ENCODE assay signal across 1 cellular context in the genomic region with DNA sequence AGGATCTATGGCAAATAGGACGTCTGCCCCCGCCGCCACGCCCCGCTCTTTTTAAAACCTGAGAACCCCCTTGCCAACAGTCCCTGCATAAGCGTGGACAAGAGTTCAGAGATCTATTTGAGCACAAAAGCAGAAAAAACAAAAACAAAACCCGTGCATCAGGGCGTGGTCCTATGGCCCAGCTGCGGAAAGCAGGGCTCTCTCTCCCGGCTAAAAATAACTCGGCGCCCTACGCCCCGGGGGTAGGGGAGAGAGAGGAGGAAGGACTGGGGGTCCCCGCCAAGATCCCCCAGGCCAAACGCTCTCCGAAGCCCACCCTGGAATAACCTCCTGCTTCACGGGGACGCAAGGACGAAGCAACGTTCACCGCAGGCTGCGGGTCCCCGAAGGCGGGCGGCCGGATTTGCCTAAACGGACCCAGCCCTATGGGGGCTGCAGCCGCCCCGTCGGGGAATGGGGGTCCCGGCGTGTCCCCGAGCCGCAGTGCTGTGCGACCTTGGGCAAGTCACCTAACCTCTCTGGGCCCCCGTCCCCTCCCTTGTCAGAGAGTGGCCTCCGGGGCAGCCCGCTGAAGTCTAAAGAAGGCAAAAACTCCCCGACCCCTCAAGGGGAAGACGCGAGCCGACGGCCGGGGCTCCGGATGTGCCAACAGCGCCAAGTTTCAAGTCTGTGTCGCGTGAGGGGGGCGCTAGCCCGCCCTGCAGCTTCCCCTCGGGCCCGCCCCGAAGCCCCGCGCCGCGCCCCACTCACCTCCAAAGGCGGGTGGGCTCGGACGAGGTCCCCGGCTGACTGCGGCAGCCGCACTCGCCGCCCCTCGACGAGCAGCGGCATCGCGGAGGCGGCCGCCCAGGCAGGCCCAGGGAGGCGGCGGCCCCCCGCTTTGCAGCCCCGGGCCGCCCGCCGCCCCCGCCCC.
TF ChIP-seq lines count a peak whose summit lies in the region.

No MANE protein-coding gene starts in this region.

TF ChIP-seq in HepG2, 621 proteins besides CTCF, POLR2A, EP300 and RAD21 (continued from another document and continues in another):
- TF ChIP-seq, protein P1, sequence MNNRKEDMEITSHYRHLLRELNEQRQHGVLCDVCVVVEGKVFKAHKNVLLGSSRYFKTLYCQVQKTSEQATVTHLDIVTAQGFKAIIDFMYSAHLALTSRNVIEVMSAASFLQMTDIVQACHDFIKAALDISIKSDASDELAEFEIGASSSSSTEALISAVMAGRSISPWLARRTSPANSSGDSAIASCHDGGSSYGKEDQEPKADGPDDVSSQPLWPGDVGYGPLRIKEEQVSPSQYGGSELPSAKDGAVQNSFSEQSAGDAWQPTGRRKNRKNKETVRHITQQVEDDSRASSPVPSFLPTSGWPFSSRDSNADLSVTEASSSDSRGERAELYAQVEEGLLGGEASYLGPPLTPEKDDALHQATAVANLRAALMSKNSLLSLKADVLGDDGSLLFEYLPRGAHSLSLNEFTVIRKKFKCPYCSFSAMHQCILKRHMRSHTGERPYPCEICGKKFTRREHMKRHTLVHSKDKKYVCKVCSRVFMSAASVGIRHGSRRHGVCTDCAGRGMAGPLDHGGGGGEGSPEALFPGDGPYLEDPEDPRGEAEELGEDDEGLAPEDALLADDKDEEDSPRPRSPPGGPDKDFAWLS (CRISPR knock-in tag; IDR thresholded peaks at IDR 0.05; ENCODE audit: borderline replicate concordance): 0 out of 2 replicates have a peak, but pooled peaks have one; percentile 16
- TF ChIP-seq ZNF563 (CRISPR knock-in tag; IDR thresholded peaks at IDR 0.05) (no peak; the same call in 1 of the 2 replicates), ZNF891 (CRISPR knock-in tag; IDR thresholded peaks at IDR 0.05) (peak; percentile 74; the same call in 1 of the 2 replicates), NRL (CRISPR knock-in tag; IDR thresholded peaks at IDR 0.05; ENCODE audit: borderline replicate concordance) (peak; percentile 88), GFI1 (CRISPR knock-in tag; IDR thresholded peaks at IDR 0.05; ENCODE audit: borderline replicate concordance) (peak; percentile 56; the same call in 1 of the 2 replicates), ZNF224 (CRISPR knock-in tag; IDR thresholded peaks at IDR 0.05) (0 out of 2 replicates have a peak, but pooled peaks have one; percentile 65), ZNF598 (CRISPR knock-in tag; IDR thresholded peaks at IDR 0.05; ENCODE audit: borderline replicate concordance) (peak; percentile 73; the same call in 1 of the 2 replicates), EED (CRISPR knock-in tag; IDR thresholded peaks at IDR 0.05) (peak; percentile 85), ZNF616 (CRISPR knock-in tag; IDR thresholded peaks at IDR 0.05; ENCODE audit: low read depth) (peak; percentile 23), ZNF34 (CRISPR knock-in tag; IDR thresholded peaks at IDR 0.05; ENCODE audit: borderline replicate concordance) (peak; percentile 79), MEIS1 (CRISPR knock-in tag; IDR thresholded peaks at IDR 0.05; ENCODE audit: borderline replicate concordance) (peak; percentile 81; the same call in 1 of the 2 replicates), RBM39 (IDR thresholded peaks at IDR 0.05; ENCODE audit: low read depth, low read length, poor library complexity, severe bottlenecking) (peak; percentile 44), RFX1 (IDR thresholded peaks at IDR 0.05) (no peak), ZNF619 (CRISPR knock-in tag; IDR thresholded peaks at IDR 0.05) (peak; percentile 74; the same call in 1 of the 2 replicates), ZMYM4 (CRISPR knock-in tag; IDR thresholded peaks at IDR 0.05) (0 out of 2 replicates have a peak, but pooled peaks have one; percentile 3), ZNF777 (CRISPR knock-in tag; IDR thresholded peaks at IDR 0.05) (peak; percentile 98), ZNF329 (CRISPR knock-in tag; IDR thresholded peaks at IDR 0.05; ENCODE audit: low read depth) (peak; percentile 13; the same call in 1 of the 2 replicates), SYNCRIP (IDR thresholded peaks at IDR 0.05; ENCODE audit: insufficient read depth, low read depth, low read length) (no peak), SNAI1 (CRISPR knock-in tag; IDR thresholded peaks at IDR 0.05; ENCODE audit: borderline replicate concordance) (0 out of 2 replicates have a peak, but pooled peaks have one; percentile 63), KLF13 (CRISPR knock-in tag; IDR thresholded peaks at IDR 0.05) (0 out of 2 replicates have a peak, but pooled peaks have one; percentile 36), PHF5A (CRISPR knock-in tag; IDR thresholded peaks at IDR 0.05; ENCODE audit: low read depth, unreplicated experiment) (no peak), PTBP1 (IDR thresholded peaks at IDR 0.05; ENCODE audit: low read depth, low read length, poor library complexity, severe bottlenecking) (peak; percentile 94)
- TF ChIP-seq, protein P2, sequence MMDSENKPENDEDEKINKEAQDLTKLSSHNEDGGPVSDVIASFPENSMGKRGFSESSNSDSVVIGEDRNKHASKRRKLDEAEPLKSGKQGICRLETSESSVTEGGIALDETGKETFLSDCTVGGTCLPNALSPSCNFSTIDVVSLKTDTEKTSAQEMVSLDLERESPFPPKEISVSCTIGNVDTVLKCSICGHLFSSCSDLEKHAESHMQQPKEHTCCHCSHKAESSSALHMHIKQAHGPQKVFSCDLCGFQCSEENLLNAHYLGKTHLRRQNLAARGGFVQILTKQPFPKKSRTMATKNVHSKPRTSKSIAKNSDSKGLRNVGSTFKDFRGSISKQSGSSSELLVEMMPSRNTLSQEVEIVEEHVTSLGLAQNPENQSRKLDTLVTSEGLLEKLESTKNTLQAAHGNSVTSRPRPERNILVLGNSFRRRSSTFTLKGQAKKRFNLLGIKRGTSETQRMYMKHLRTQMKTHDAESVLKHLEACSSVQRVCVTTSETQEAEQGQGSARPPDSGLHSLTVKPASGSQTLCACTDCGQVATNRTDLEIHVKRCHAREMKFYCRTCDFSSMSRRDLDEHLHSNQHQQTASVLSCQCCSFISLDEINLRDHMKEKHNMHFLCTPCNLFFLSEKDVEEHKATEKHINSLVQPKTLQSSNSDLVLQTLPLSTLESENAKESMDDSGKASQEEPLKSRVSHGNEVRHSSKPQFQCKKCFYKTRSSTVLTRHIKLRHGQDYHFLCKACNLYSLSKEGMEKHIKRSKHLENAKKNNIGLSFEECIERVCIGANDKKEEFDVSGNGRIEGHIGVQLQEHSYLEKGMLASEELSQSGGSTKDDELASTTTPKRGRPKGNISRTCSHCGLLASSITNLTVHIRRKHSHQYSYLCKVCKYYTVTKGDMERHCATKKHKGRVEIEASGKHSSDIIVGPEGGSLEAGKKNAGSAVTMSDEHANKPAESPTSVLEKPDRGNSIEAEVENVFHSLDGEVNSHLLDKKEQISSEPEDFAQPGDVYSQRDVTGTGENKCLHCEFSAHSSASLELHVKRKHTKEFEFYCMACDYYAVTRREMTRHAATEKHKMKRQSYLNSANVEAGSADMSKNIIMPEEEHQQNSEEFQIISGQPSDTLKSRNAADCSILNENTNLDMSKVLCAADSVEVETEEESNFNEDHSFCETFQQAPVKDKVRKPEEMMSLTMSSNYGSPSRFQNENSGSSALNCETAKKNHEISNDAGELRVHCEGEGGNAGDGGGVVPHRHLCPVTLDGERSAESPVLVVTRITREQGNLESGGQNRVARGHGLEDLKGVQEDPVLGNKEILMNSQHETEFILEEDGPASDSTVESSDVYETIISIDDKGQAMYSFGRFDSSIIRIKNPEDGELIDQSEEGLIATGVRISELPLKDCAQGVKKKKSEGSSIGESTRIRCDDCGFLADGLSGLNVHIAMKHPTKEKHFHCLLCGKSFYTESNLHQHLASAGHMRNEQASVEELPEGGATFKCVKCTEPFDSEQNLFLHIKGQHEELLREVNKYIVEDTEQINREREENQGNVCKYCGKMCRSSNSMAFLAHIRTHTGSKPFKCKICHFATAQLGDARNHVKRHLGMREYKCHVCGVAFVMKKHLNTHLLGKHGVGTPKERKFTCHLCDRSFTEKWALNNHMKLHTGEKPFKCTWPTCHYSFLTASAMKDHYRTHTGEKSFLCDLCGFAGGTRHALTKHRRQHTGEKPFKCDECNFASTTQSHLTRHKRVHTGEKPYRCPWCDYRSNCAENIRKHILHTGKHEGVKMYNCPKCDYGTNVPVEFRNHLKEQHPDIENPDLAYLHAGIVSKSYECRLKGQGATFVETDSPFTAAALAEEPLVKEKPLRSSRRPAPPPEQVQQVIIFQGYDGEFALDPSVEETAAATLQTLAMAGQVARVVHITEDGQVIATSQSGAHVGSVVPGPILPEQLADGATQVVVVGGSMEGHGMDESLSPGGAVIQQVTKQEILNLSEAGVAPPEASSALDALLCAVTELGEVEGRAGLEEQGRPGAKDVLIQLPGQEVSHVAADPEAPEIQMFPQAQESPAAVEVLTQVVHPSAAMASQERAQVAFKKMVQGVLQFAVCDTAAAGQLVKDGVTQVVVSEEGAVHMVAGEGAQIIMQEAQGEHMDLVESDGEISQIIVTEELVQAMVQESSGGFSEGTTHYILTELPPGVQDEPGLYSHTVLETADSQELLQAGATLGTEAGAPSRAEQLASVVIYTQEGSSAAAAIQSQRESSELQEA (CRISPR knock-in tag; IDR thresholded peaks at IDR 0.05; ENCODE audit: not compliant biosample characterization): peak; percentile 48
- TF ChIP-seq, protein P3, sequence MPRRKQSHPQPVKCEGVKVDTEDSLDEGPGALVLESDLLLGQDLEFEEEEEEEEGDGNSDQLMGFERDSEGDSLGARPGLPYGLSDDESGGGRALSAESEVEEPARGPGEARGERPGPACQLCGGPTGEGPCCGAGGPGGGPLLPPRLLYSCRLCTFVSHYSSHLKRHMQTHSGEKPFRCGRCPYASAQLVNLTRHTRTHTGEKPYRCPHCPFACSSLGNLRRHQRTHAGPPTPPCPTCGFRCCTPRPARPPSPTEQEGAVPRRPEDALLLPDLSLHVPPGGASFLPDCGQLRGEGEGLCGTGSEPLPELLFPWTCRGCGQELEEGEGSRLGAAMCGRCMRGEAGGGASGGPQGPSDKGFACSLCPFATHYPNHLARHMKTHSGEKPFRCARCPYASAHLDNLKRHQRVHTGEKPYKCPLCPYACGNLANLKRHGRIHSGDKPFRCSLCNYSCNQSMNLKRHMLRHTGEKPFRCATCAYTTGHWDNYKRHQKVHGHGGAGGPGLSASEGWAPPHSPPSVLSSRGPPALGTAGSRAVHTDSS (CRISPR knock-in tag; conservative IDR thresholded peaks at IDR 0.05): peak; percentile 37; the same call in 1 of the 2 replicates
- TF ChIP-seq, protein P4, sequence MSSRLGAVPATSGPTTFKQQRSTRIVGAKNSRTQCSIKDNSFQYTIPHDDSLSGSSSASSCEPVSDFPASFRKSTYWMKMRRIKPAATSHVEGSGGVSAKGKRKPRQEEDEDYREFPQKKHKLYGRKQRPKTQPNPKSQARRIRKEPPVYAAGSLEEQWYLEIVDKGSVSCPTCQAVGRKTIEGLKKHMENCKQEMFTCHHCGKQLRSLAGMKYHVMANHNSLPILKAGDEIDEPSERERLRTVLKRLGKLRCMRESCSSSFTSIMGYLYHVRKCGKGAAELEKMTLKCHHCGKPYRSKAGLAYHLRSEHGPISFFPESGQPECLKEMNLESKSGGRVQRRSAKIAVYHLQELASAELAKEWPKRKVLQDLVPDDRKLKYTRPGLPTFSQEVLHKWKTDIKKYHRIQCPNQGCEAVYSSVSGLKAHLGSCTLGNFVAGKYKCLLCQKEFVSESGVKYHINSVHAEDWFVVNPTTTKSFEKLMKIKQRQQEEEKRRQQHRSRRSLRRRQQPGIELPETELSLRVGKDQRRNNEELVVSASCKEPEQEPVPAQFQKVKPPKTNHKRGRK (CRISPR knock-in tag; IDR thresholded peaks at IDR 0.05): 0 out of 2 replicates have a peak, but pooled peaks have one; percentile 61
- TF ChIP-seq, protein P5, sequence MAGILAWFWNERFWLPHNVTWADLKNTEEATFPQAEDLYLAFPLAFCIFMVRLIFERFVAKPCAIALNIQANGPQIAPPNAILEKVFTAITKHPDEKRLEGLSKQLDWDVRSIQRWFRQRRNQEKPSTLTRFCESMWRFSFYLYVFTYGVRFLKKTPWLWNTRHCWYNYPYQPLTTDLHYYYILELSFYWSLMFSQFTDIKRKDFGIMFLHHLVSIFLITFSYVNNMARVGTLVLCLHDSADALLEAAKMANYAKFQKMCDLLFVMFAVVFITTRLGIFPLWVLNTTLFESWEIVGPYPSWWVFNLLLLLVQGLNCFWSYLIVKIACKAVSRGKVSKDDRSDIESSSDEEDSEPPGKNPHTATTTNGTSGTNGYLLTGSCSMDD (CRISPR knock-in tag; IDR thresholded peaks at IDR 0.05): no peak
- TF ChIP-seq, protein P6, sequence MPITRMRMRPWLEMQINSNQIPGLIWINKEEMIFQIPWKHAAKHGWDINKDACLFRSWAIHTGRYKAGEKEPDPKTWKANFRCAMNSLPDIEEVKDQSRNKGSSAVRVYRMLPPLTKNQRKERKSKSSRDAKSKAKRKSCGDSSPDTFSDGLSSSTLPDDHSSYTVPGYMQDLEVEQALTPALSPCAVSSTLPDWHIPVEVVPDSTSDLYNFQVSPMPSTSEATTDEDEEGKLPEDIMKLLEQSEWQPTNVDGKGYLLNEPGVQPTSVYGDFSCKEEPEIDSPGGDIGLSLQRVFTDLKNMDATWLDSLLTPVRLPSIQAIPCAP (CRISPR knock-in tag; IDR thresholded peaks at IDR 0.05; ENCODE audit: low read depth): 0 out of 2 replicates have a peak, but pooled peaks have one; percentile 25
- TF ChIP-seq, protein P7, sequence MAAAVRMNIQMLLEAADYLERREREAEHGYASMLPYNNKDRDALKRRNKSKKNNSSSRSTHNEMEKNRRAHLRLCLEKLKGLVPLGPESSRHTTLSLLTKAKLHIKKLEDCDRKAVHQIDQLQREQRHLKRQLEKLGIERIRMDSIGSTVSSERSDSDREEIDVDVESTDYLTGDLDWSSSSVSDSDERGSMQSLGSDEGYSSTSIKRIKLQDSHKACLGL (CRISPR knock-in tag; IDR thresholded peaks at IDR 0.05): peak; percentile 53; the same call in 1 of the 2 replicates
